Comparison of ENCODE assay signal across 8 cellular contexts in the genomic region with DNA sequence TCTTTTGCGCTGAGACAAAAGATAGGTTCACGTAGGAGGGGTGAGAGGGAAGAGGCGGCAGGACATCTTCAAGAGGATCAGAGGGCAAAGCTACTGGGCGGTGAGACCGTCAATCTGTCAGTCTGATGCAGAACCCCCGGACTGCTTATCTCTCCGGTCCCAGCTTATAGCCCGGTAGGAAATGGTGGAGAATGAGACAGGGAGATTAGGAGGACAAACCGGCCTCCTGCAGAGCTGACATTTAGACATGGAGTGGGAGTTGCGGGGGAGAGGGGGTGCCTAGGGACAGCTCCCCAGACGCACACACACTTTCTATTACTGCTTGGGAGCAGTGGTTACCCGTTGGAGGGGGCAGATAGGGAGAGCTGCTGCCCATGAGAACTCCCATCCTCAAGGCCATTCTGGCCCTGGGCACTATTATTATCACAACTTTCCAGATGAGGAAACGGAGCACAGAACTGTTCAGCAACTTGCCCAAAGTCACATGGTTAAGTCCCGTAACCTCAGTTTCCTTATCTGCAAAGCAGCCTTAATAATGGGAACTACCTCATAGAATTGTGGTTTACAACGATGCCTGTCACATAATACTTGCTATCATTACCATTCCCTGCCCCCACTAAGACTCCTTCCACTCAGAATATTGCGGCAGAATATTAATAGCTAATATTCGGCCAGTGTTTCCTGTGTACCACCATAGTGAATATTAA. TPM values are rescaled to one million over a fixed set of nuclear protein-coding genes. Genes with fewer than 3 reads are reported as not detected.
DNase-seq lines count a peak whose midpoint lies in the region; ATAC-seq and TF ChIP-seq lines count a peak whose summit lies in the region.

No MANE protein-coding gene starts in this region.

- TF ChIP-seq POLR2A in lower leg skin (IDR thresholded peaks at IDR 0.05) (no peak), transverse colon (IDR thresholded peaks at IDR 0.05) (no peak)

- in situ Hi-C loops in transverse colon (cut with MboI; ENCODE audit: low pct_ligation_motif_present in 1 of 4, low pct_unique_long_range_greater_than_20kb in 1 of 4, low sequenced_read_pairs in 3 of 4) = no loop called here

- peak overlapping the region; percentile 95 for H3K27ac ChIP-seq in cardiac muscle cell
- H3K27ac ChIP-seq in ascending aorta = peak overlapping the region; percentile 88 to 90
- peak overlapping the region; percentile 85 to 94 (median 91) for H3K27ac ChIP-seq in transverse colon

- TF ChIP-seq EP300 in transverse colon (IDR thresholded peaks at IDR 0.05; ENCODE audit: low read depth) = no peak

- intact Hi-C loops in left cardiac atrium (cut with DNase I) = loop anchor here in 1 of 2 donors (5.0 kb wide), 1 partner anchor 92 kb away; no protein-coding TSS in a partner anchor
- intact Hi-C loops in ascending aorta (cut with DNase I) = loop anchor here (1.0 to 10.0 kb wide), 8 partner anchors 63 to 1122 kb away; a partner anchor contains a TSS
- intact Hi-C loops in lower leg skin (cut with DNase I; ENCODE audit: low total_unique reads) = no loop called here
- intact Hi-C loops in transverse colon (cut with DNase I; ENCODE audit: low total_unique reads) = no loop called here

- 26 to 60% methylated on average over 13 to 17 of the region's 17 CpGs for WGBS in lower leg skin, 2 donors
- WGBS in transverse colon (ENCODE audit: low coverage in 1 of 2), 2 donors = 65% methylated on average over 17 of the region's 17 CpGs; no CpG with 5 or more reads in 1 of the 2 donors

- no peaks in the 10 kb centered on the region for H3K27me3 ChIP-seq in cardiac muscle cell
- H3K27me3 ChIP-seq in ascending aorta = no peaks in the 10 kb centered on the region
- H3K27me3 ChIP-seq in transverse colon = no peaks in the 10 kb centered on the region

- no peaks in the 10 kb centered on the region for H3K9me3 ChIP-seq in cardiac muscle cell (ENCODE audit: low read depth)
- no peaks in the 10 kb centered on the region for H3K9me3 ChIP-seq in ascending aorta
- no peaks in the 10 kb centered on the region for H3K9me3 ChIP-seq in transverse colon

- TF ChIP-seq CTCF in cardiac muscle cell (IDR thresholded peaks at IDR 0.05; ENCODE audit: low read depth, low read length) (no peak), ascending aorta (IDR thresholded peaks at IDR 0.05) (no peak), lower leg skin (IDR thresholded peaks at IDR 0.05) (no peak), transverse colon (IDR thresholded peaks at IDR 0.05) (no peak)

- DNase-seq in cardiac muscle cell (ENCODE audit: low read depth in 1 of 2, low spot score in 1 of 2) (no peak), left cardiac atrium (no peak), ascending aorta (ENCODE audit: low spot score in 2 of 2) (no peak), lower leg skin (ENCODE audit: low spot score in 2 of 2) (peak in 1 of 2 donors; percentile 69), transverse colon (no peak), midbrain (lab: John Stamatoyannopoulos, UW) (no peak), NCI-H1694 treated with DMSO at 0.1 percent for 48 hours (lab: John Stamatoyannopoulos, UW) (no peak)

- H3K4me1 ChIP-seq in cardiac muscle cell (ENCODE audit: low read depth) (peaks cover 5% of the 10 kb centered on the region), ascending aorta (no peaks in the 10 kb centered on the region), transverse colon (peaks cover 0 to 6% (median 2%) of the 10 kb centered on the region in 4 donors)

- ATAC-seq in left cardiac atrium = no peak
- no peak for ATAC-seq in GM19395 (IDR thresholded peaks at IDR 0.05; ENCODE audit: unreplicated experiment)

- H3K36me3 ChIP-seq in cardiac muscle cell (no peaks in the 10 kb centered on the region), ascending aorta (peaks cover 0 to 2% of the 10 kb centered on the region in 2 donors), transverse colon (no peaks in the 10 kb centered on the region)

- peak overlapping the region; percentile 57 for H3K4me3 ChIP-seq in cardiac muscle cell
- H3K4me3 ChIP-seq in ascending aorta = peak overlapping the region; percentile 68 to 73
- peak overlapping the region; percentile 17 for H3K4me3 ChIP-seq in lower leg skin (ENCODE audit: low read depth, poor library complexity, severe bottlenecking)
- H3K4me3 ChIP-seq in transverse colon = peak overlapping the region in 3 of 4 donors; percentile 50 to 68 (median 56)

RNA-seq across cellular contexts. Expression of a gene that starts 1.1 kb away (rescaled TPM):
- total RNA-seq in cardiac muscle cell = 143 and 162 TPM in 2 replicates
- 105 and 114 TPM in 2 replicates for polyA plus RNA-seq in cardiac muscle cell
- 10 to 100 TPM; 43.1 to 44.6 TPM for total RNA-seq in left cardiac atrium
- 157 TPM for total RNA-seq in ascending aorta
- 10 to 100 TPM; 55.3 to 90.2 (median 67.9) TPM for total RNA-seq in lower leg skin
- 100 to 1,000 TPM in 2 of 4 donors, 10 to 100 TPM in 2; 74.4 to 105 (median 93.3) TPM for total RNA-seq in transverse colon

RNA-seq across cellular contexts. Expression of a gene that starts 14.3 kb away (rescaled TPM):
- total RNA-seq in cardiac muscle cell (not detected in 2 replicates), left cardiac atrium (not detected), ascending aorta (not detected), lower leg skin (not detected), transverse colon (not detected)
- polyA plus RNA-seq in cardiac muscle cell = 0.15 and 0.17 TPM in 2 replicates

RNA-seq across cellular contexts. Expression of a gene that starts 25.6 kb away (rescaled TPM):
- total RNA-seq in cardiac muscle cell (not detected in 2 replicates), left cardiac atrium (not detected), ascending aorta (not detected), lower leg skin (not detected), transverse colon (not detected)
- 0.17 TPM in 1 of 2 replicates, not detected in the other for polyA plus RNA-seq in cardiac muscle cell

RNA-seq across cellular contexts. Expression of a gene that starts 34.7 kb away (rescaled TPM):
- total RNA-seq in cardiac muscle cell (7.1 and 8.5 TPM in 2 replicates), left cardiac atrium (1 to 10 TPM; 3.9 to 9.8 TPM), ascending aorta (not detected), lower leg skin (10 to 100 TPM in 2 of 4 donors, 1 to 10 TPM in 2; 2.9 to 16.7 (median 8.5) TPM), transverse colon (100 to 1,000 TPM in 1 of 4 donors, 10 to 100 TPM in 3; 14.0 to 144 (median 20.4) TPM)
- 5.4 and 8.7 TPM in 2 replicates for polyA plus RNA-seq in cardiac muscle cell

RNA-seq across cellular contexts. Expression of a gene that starts 39.2 kb away (rescaled TPM):
- not detected in 2 replicates for total RNA-seq in cardiac muscle cell
- polyA plus RNA-seq in cardiac muscle cell = not detected in 2 replicates
- total RNA-seq in left cardiac atrium = not detected
- total RNA-seq in ascending aorta = not detected
- not detected for total RNA-seq in lower leg skin
- 10 to 100 TPM in 1 of 4 donors, 1 to 10 TPM in 1, not detected in 2; 4.8 to 18.4 TPM for total RNA-seq in transverse colon

Comparison
In these comparisons a context has a peak if more than half of its experiments do, and no peak if none do; other contexts are left out.
1. H3K4me3 ChIP-seq: peak in every context shown above with its lines; median percentile 70 in ascending aorta; 57 in cardiac muscle cell; 56 in transverse colon; 17 in lower leg skin.